ENCODE assay signal across 29 cellular contexts in the genomic region with DNA sequence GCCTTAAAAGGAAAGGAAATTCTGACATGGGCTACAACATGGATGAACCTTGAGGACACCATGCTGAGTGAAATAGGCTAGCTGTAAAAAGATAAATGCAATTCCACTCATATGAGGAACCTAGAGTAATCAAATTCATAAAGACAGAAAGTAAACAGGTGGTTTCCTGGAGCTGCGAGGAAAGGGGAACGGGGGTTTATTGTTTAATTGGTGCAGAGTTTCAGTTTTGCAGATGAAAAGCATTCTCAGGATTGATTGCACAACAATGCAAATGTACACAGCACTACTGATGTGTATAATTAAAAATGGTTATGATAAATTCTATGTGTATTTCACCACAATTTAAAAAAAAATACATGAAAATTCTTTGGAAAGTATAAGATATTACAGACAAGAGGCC. TPM values are rescaled to one million over a fixed set of nuclear protein-coding genes. Genes with fewer than 3 reads are reported as not detected.
DNase-seq lines count a peak whose midpoint lies in the region; ATAC-seq, FAIRE-seq and TF ChIP-seq lines count a peak whose summit lies in the region.
"Had no signal": no experiment of that assay in that cellular context is flagged by ENCODE, and none has a peak within 500 bp of the region (broad histone marks: within the 10 kb centered on the region; RNA-seq: fewer than 3 reads in every experiment).

No MANE protein-coding gene starts in this region.

- no peak for TF ChIP-seq CTCF in left lung (IDR thresholded peaks at IDR 0.05)

- DNase-seq in NCI-H69 (lab: John Stamatoyannopoulos, UW) (peak; percentile 30), germinal center (ENCODE audit: low spot score) (peak; percentile 8), SW480 (ENCODE audit: low spot score) (no peak), GM12892 (ENCODE audit: insufficient read length) (no peak), left lung (no peak)
- DNase-seq: activated CD4-positive, alpha-beta T cell treated with anti-CD3 and anti-CD28 coated beads for 1 hour; activated CD8-positive, alpha-beta memory T cell treated with anti-CD3 and anti-CD28 coated beads, Interleukin-2, amount 10 ng/mL, durations not matched to agents 7 days and 5 days; activated naive CD8-positive, alpha-beta T cell treated with anti-CD3 and anti-CD28 coated beads, Interleukin-2, amount 50 U/mL, for 24 hours; brain microvascular endothelial cell; Caco-2; head of caudate nucleus; NCI-H1105; NCI-H524; nucleus accumbens; SK-N-SH; spleen; stimulated activated CD4-positive, alpha-beta T cell treated with anti-CD3 and anti-CD28 coated beads, Interleukin-4, amount 100 ng/mL, for 4 hours; T-helper 9 cell; upper lobe of right lung had no signal

- no peaks in the 10 kb centered on the region for H3K9me3 ChIP-seq in left lung
- H3K9me3 ChIP-seq: Caco-2, SK-N-SH, spleen, upper lobe of right lung had no signal

- peak; percentile 68 for ATAC-seq in GM19395 (IDR thresholded peaks at IDR 0.05; ENCODE audit: unreplicated experiment)
- ATAC-seq in HG02973 (IDR thresholded peaks at IDR 0.05; ENCODE audit: unreplicated experiment), result peak; percentile 63
- no peak for ATAC-seq in GM19351 (IDR thresholded peaks at IDR 0.05; ENCODE audit: unreplicated experiment)
- no peak for ATAC-seq in left lung
- ATAC-seq: activated CD8-positive, alpha-beta memory T cell treated with anti-CD3 and anti-CD28 coated beads, Interleukin-2, amount 10 ng/mL, durations not matched to agents 7 days and 5 days; activated naive CD8-positive, alpha-beta T cell treated with anti-CD3 and anti-CD28 coated beads, Interleukin-2, amount 50 U/mL, for 24 hours; Panc1; upper lobe of right lung had no signal

- no peak for FAIRE-seq in GM12892 (lab: Jason Lieb, UNC)
- FAIRE-seq: colon, GM19239 had no signal

- intact Hi-C loops in left lung (cut with DNase I), result no loop called here

- H3K27ac ChIP-seq in left lung, result no peak overlapping the region
- H3K27ac ChIP-seq: brain microvascular endothelial cell, spleen, upper lobe of right lung had no signal

- no peak for TF ChIP-seq POLR2A in GM12892 (IDR thresholded peaks at IDR 0.05; ENCODE audit: low read depth, low read length)

- no peak overlapping the region for H3K4me3 ChIP-seq in left lung
- H3K4me3 ChIP-seq: spleen, upper lobe of right lung had no signal

- H3K4me1 ChIP-seq in left lung, result no peaks in the 10 kb centered on the region
- H3K4me1 ChIP-seq: Caco-2, spleen, upper lobe of right lung had no signal

- no peaks in the 10 kb centered on the region for H3K36me3 ChIP-seq in left lung
- H3K36me3 ChIP-seq: brain microvascular endothelial cell, spleen, upper lobe of right lung had no signal

- H3K27me3 ChIP-seq in left lung, result peaks cover 0 to 11% of the 10 kb centered on the region in 2 donors
- H3K27me3 ChIP-seq: brain microvascular endothelial cell, upper lobe of right lung had no signal

RNA-seq across cellular contexts. Expression of gene PLRG1, which starts 24.0 kb away (rescaled TPM):
- polyA plus RNA-seq in GM12892 (2012; ENCODE audit: missing spikeins), result 60.9 TPM
- total RNA-seq in left lung, result 10 to 100 TPM; 58.0 to 68.1 TPM

RNA-seq across cellular contexts. Expression of gene DCHS2, which starts 34.6 kb away (rescaled TPM):
- polyA plus RNA-seq in GM12892 (2012; ENCODE audit: missing spikeins), result 0.04 TPM
- total RNA-seq in left lung, result under 1 TPM; 0.12 to 0.13 TPM
- total RNA-seq: activated CD8-positive, alpha-beta memory T cell treated with anti-CD3 and anti-CD28 coated beads, Interleukin-2, amount 10 ng/mL, durations not matched to agents 7 days and 5 days; activated T-helper 2 cell treated with anti-CD3 and anti-CD28 coated beads, Interferon-gamma antibody, Interleukin-2, Interleukin-4, amounts not matched to agents 10 μg/mL and 5 μg/mL and 100 μg/mL, durations not matched to agents 14 hours and 24 hours and 36 hours; Caco-2; fibroblast of lung had no signal
- polyA plus RNA-seq: fibroblast of lung, SK-N-SH had no signal

RNA-seq across cellular contexts. Expression of gene FGB, which starts 36.7 kb away (rescaled TPM):
- polyA plus RNA-seq in GM12892 (2012; ENCODE audit: missing spikeins), result not detected
- total RNA-seq in left lung, result under 1 TPM in 1 of 2 donors, not detected in 1; 0.26 TPM
- total RNA-seq: activated CD8-positive, alpha-beta memory T cell treated with anti-CD3 and anti-CD28 coated beads, Interleukin-2, amount 10 ng/mL, durations not matched to agents 7 days and 5 days; activated T-helper 2 cell treated with anti-CD3 and anti-CD28 coated beads, Interferon-gamma antibody, Interleukin-2, Interleukin-4, amounts not matched to agents 10 μg/mL and 5 μg/mL and 100 μg/mL, durations not matched to agents 14 hours and 24 hours and 36 hours; Daoy; fibroblast of lung; lower leg skin had no signal
- polyA plus RNA-seq: fibroblast of lung, SK-N-SH had no signal

Comparison
In these comparisons a context has a peak if more than half of its experiments do, and no peak if none do; other contexts are left out.
1. ATAC-seq: peak in GM19395 (single experiment) and HG02973 (single experiment); none in GM19351 (single experiment) and left lung (single experiment).
2. DNase-seq: peak in NCI-H69 (single experiment) and germinal center (single experiment); none in SW480 (single experiment), GM12892 (single experiment) and left lung (0 of 2).